In genomic region chr16:24729243-24729966, GRCh38 we compare ENCODE assay signal across 8 cellular contexts. TPM values are rescaled to one million over a fixed set of nuclear protein-coding genes. Genes with fewer than 3 reads are reported as not detected.
DNase-seq lines count a peak whose midpoint lies in the region; ATAC-seq and TF ChIP-seq lines count a peak whose summit lies in the region.

TNRC6A (plus strand) TSS chr16:24729651; CDS start chr16:24729842, 191 bp downstream.

- H3K4me3 Mint-ChIP-seq in Calu3 (ENCODE audit: low read depth, unreplicated experiment), result peak within 1 kb of the TSS; percentile 78

- H3K4me1 ChIP-seq in HUES48 (ENCODE audit: control insufficient read depth, insufficient read depth, low read length), result peaks cover 38% of the 10 kb centered on the region
- H3K4me1 ChIP-seq in mucosa of rectum (ENCODE audit: control insufficient read depth in 2 of 2, insufficient read depth in 2 of 2, low read length in 2 of 2), result peaks cover 14 to 24% of the 10 kb centered on the region in 2 donors

- peak within 1 kb of the TSS; percentile 83 for H3K27ac Mint-ChIP-seq in Calu3 (ENCODE audit: unreplicated experiment)

- intact Hi-C loops in Calu3 (cut with micrococcal nuclease; ENCODE audit: unreplicated experiment), result no loop called here

- peak; percentile 94 for ATAC-seq in GM21381 (IDR thresholded peaks at IDR 0.05; ENCODE audit: unreplicated experiment)

- H3K9me3 ChIP-seq in HUES48 (ENCODE audit: control insufficient read depth, insufficient read depth, low read length), result no peaks in the 10 kb centered on the region
- no peaks in the 10 kb centered on the region for H3K9me3 ChIP-seq in mucosa of rectum (ENCODE audit: control insufficient read depth in 2 of 2, low read length in 2 of 2)

- peaks cover 32% of the 10 kb centered on the region for H3K4me1 Mint-ChIP-seq in Calu3 (ENCODE audit: low read depth, unreplicated experiment)

- no peaks in the 10 kb centered on the region for H3K9me3 Mint-ChIP-seq in Calu3 (ENCODE audit: low read depth, unreplicated experiment)

- H3K27me3 Mint-ChIP-seq in Calu3 (ENCODE audit: unreplicated experiment), result no peaks in the 10 kb centered on the region

- peaks cover 28% of the 10 kb centered on the region for H3K36me3 ChIP-seq in HUES48 (ENCODE audit: control insufficient read depth, insufficient read depth, low read length)
- peaks cover 10 to 13% of the 10 kb centered on the region in 2 donors for H3K36me3 ChIP-seq in mucosa of rectum (ENCODE audit: control insufficient read depth in 2 of 2, insufficient read depth in 2 of 2, low read length in 2 of 2)

- no peaks in the 10 kb centered on the region for H3K27me3 ChIP-seq in HUES48 (ENCODE audit: control insufficient read depth, insufficient read depth, low read length)
- H3K27me3 ChIP-seq in mucosa of rectum (ENCODE audit: control insufficient read depth in 2 of 2, insufficient read depth in 2 of 2, low read length in 2 of 2), result no peaks in the 10 kb centered on the region

- peak; percentile 62 for TF ChIP-seq POLR2A in erythroblast (IDR thresholded peaks at IDR 0.05; ENCODE audit: low read length)

- DNase-seq in Calu3, result peak; percentile 95
- peak; percentile 89 for DNase-seq in OCI-M1 (lab: John Stamatoyannopoulos, UW)
- peak; percentile 86 for DNase-seq in activated T-cell treated with anti-CD3 and anti-CD28 coated beads, Interleukin-2, amount 50 U/mL, for 1 hour
- peak; percentile 92 to 93 for DNase-seq in erythroblast (lab: John Stamatoyannopoulos, UW)
- peak; percentile 88 for DNase-seq in stimulated activated CD8-positive, alpha-beta memory T cell treated with anti-CD3 and anti-CD28 coated beads, Interleukin-4, amount 100 ng/mL, for 48 hours

- H3K9ac ChIP-seq in HUES48 (ENCODE audit: low read depth, low read length) (peak within 1 kb of the TSS; percentile 97), mucosa of rectum (ENCODE audit: low read depth in 1 of 2, low read length in 2 of 2) (peak within 1 kb of the TSS; percentile 76 to 85)

- H3K36me3 Mint-ChIP-seq in Calu3 (ENCODE audit: insufficient read depth, unreplicated experiment), result peaks cover 44% of the 10 kb centered on the region

- H3K4me3 ChIP-seq in HUES48 (ENCODE audit: low read depth, low read length), result peak within 1 kb of the TSS; percentile 94
- peak within 1 kb of the TSS; percentile 88 to 90 for H3K4me3 ChIP-seq in mucosa of rectum (ENCODE audit: low read length in 2 of 2)

- no peak for TF ChIP-seq CTCF in Calu3 (IDR thresholded peaks at IDR 0.05; ENCODE audit: unreplicated experiment)

- peak within 1 kb of the TSS; percentile 97 for H3K27ac ChIP-seq in HUES48 (ENCODE audit: low read depth, low read length)
- H3K27ac ChIP-seq in mucosa of rectum (ENCODE audit: low read depth in 2 of 2, low read length in 2 of 2), result peak within 1 kb of the TSS; percentile 90 to 93

- TSS peak; percentile 95 for BruUV-seq in Calu3 (replicated peaks; lab: Mats Ljungman, UMichigan)

- CTCF ChIA-PET in Calu3 (lab: Charles Lee), result interaction anchor here (0.7 to 1.0 kb wide), 3 partner anchors 8 to 147 kb away, joined by 3 read pairs; no protein-coding TSS in a partner anchor

RNA-seq across cellular contexts. Expression of gene TNRC6A, which starts in this region (rescaled TPM):
- 58.4 and 60.1 TPM in 2 replicates for total RNA-seq in Calu3 (2022)

Comparison
In these comparisons a context has a peak if more than half of its experiments do, and no peak if none do; other contexts are left out.
1. Peak in every context shown above with its lines: DNase-seq, ATAC-seq, H3K4me3 ChIP-seq and H3K27ac ChIP-seq.